23 cellular contexts compared by ENCODE assay signal in genomic region chrX:68697465-68698125, GRCh38. TPM values are rescaled to one million over a fixed set of nuclear protein-coding genes. Genes with fewer than 3 reads are reported as not detected.
A peak's percentile ranks its signal among the peaks of the same experiment; 100 is the strongest.
DNase-seq lines count a peak whose midpoint lies in the region; ATAC-seq and TF ChIP-seq lines count a peak whose summit lies in the region.
"Had no signal": no experiment of that assay in that cellular context is flagged by ENCODE, and none has a peak within 500 bp of the region (broad histone marks: within the 10 kb centered on the region; RNA-seq: fewer than 3 reads in every experiment).

No MANE protein-coding gene starts in this region.

- peak overlapping the region; percentile 77 for H3K4me3 ChIP-seq in left ventricle myocardium inferior
- no peak overlapping the region for H3K4me3 ChIP-seq in lung
- no peak overlapping the region for H3K4me3 ChIP-seq in upper lobe of right lung
- H3K4me3 ChIP-seq: colonic mucosa, tibial nerve had no signal

- no peaks in the 10 kb centered on the region for H3K9me3 ChIP-seq in left ventricle myocardium inferior (replicated peaks)
- H3K9me3 ChIP-seq in lung (ENCODE audit: control insufficient read depth in 2 of 2, insufficient read depth in 1 of 2, low read length in 1 of 2) = peaks cover 0 to 5% of the 10 kb centered on the region in 2 donors
- no peaks in the 10 kb centered on the region for H3K9me3 ChIP-seq in upper lobe of right lung
- H3K9me3 ChIP-seq: BE2C, colonic mucosa, SK-N-SH, tibial nerve had no signal

- DNase-seq in left ventricle myocardium inferior (no peak), cardiac septum (ENCODE audit: low spot score) (no peak), endothelial cell (ENCODE audit: low spot score) (peak; percentile 37), lung (ENCODE audit: low spot score) (no peak), upper lobe of right lung (no peak), NCI-H2196 (lab: John Stamatoyannopoulos, UW; ENCODE audit: unreplicated experiment) (no peak), NCI-H2081 (lab: John Stamatoyannopoulos, UW) (no peak), NCI-H446 (lab: John Stamatoyannopoulos, UW) (no peak)
- DNase-seq: activated CD4-positive, alpha-beta T cell treated with anti-CD3 and anti-CD28 coated beads for 36 hours; activated CD8-positive, alpha-beta memory T cell treated with anti-CD3 and anti-CD28 coated beads, Interleukin-2, amount 10 ng/mL, durations not matched to agents 7 days and 5 days; activated naive CD8-positive, alpha-beta T cell treated with anti-CD3 and anti-CD28 coated beads, Interleukin-2, amount 50 U/mL, for 24 hours; BE2C; colonic mucosa; foreskin keratinocyte; GOT3; left colon; NCI-H2227 treated with DMSO at 0.1 percent for 48 hours; SK-N-SH; stimulated activated naive CD8-positive, alpha-beta T cell treated with anti-CD3 and anti-CD28 coated beads, Interleukin-15, Interleukin-2, amounts not matched to agents 100 U/mL and 50 U/mL, for 24 hours; T1000 had no signal

- H3K27ac Mint-ChIP-seq in endothelial cell (ENCODE audit: unreplicated experiment) = peak overlapping the region; percentile 84
- H3K27ac Mint-ChIP-seq: activated CD4-positive, alpha-beta T cell treated with anti-CD3 and anti-CD28 coated beads for 36 hours; activated CD8-positive, alpha-beta memory T cell treated with anti-CD3 and anti-CD28 coated beads, Interleukin-2, amount 10 ng/mL, durations not matched to agents 7 days and 5 days; activated naive CD8-positive, alpha-beta T cell treated with anti-CD3 and anti-CD28 coated beads, Interleukin-2, amount 50 U/mL, for 24 hours; brain had no signal

- H3K4me3 Mint-ChIP-seq in endothelial cell (ENCODE audit: unreplicated experiment) = peak overlapping the region; percentile 1
- H3K4me3 Mint-ChIP-seq: activated CD4-positive, alpha-beta T cell treated with anti-CD3 and anti-CD28 coated beads for 36 hours; activated CD8-positive, alpha-beta memory T cell treated with anti-CD3 and anti-CD28 coated beads, Interleukin-2, amount 10 ng/mL, durations not matched to agents 7 days and 5 days; activated naive CD8-positive, alpha-beta T cell treated with anti-CD3 and anti-CD28 coated beads, Interleukin-2, amount 50 U/mL, for 24 hours; brain had no signal

- ATAC-seq in lung (ENCODE audit: insufficient read depth, low FRiP score) (no peak), upper lobe of right lung (no peak)
- ATAC-seq: activated CD4-positive, alpha-beta T cell treated with anti-CD3 and anti-CD28 coated beads for 36 hours; activated CD8-positive, alpha-beta memory T cell treated with anti-CD3 and anti-CD28 coated beads, Interleukin-2, amount 10 ng/mL, durations not matched to agents 7 days and 5 days; activated naive CD8-positive, alpha-beta T cell treated with anti-CD3 and anti-CD28 coated beads, Interleukin-2, amount 50 U/mL, for 24 hours; foreskin keratinocyte; left colon; Panc1; stimulated activated naive CD8-positive, alpha-beta T cell treated with anti-CD3 and anti-CD28 coated beads, Interleukin-15, Interleukin-2, amounts not matched to agents 100 U/mL and 50 U/mL, for 24 hours had no signal

- intact Hi-C loops in left ventricle myocardium inferior (cut with micrococcal nuclease) (no loop called here), cardiac septum (cut with DNase I) (no loop called here), upper lobe of right lung (cut with DNase I) (no loop called here)

- no peak for TF ChIP-seq CTCF in left ventricle myocardium inferior (IDR thresholded peaks at IDR 0.05; ENCODE audit: borderline replicate concordance)
- no peak for TF ChIP-seq CTCF in endothelial cell (IDR thresholded peaks at IDR 0.05; ENCODE audit: unreplicated experiment)
- TF ChIP-seq CTCF in lung (IDR thresholded peaks at IDR 0.05; ENCODE audit: control extremely low read depth, extremely low read depth) = no peak
- no peak for TF ChIP-seq CTCF in upper lobe of right lung (IDR thresholded peaks at IDR 0.05)

- peaks cover 46% of the 10 kb centered on the region for H3K4me1 Mint-ChIP-seq in endothelial cell (ENCODE audit: unreplicated experiment)

- peaks cover 3% of the 10 kb centered on the region for H3K27me3 Mint-ChIP-seq in endothelial cell (ENCODE audit: unreplicated experiment)

- no peaks in the 10 kb centered on the region for H3K27me3 ChIP-seq in left ventricle myocardium inferior (ENCODE audit: low read depth)
- no peaks in the 10 kb centered on the region for H3K27me3 ChIP-seq in lung (ENCODE audit: control insufficient read depth, insufficient read depth)
- H3K27me3 ChIP-seq in upper lobe of right lung = no peaks in the 10 kb centered on the region
- H3K27me3 ChIP-seq: BE2C, colonic mucosa, foreskin keratinocyte had no signal

- no peaks in the 10 kb centered on the region for H3K9me3 Mint-ChIP-seq in endothelial cell (ENCODE audit: unreplicated experiment)
- H3K9me3 Mint-ChIP-seq: activated naive CD8-positive, alpha-beta T cell treated with anti-CD3 and anti-CD28 coated beads, Interleukin-2, amount 50 U/mL, for 24 hours had no signal

- WGBS in lung, 2 donors = 19 to 55% methylated on average over 4 to 6 of the region's 6 CpGs

- H3K36me3 ChIP-seq in left ventricle myocardium inferior = no peaks in the 10 kb centered on the region
- no peaks in the 10 kb centered on the region for H3K36me3 ChIP-seq in lung (ENCODE audit: control insufficient read depth in 2 of 2, insufficient read depth in 2 of 2, low read length in 2 of 2)
- H3K36me3 ChIP-seq in upper lobe of right lung = no peaks in the 10 kb centered on the region
- H3K36me3 ChIP-seq: BE2C, colonic mucosa, tibial nerve had no signal

- peaks cover 4% of the 10 kb centered on the region for H3K36me3 Mint-ChIP-seq in endothelial cell (ENCODE audit: low read depth, unreplicated experiment)
- H3K36me3 Mint-ChIP-seq: activated CD8-positive, alpha-beta memory T cell treated with anti-CD3 and anti-CD28 coated beads, Interleukin-2, amount 10 ng/mL, durations not matched to agents 7 days and 5 days; brain had no signal

- H3K27ac ChIP-seq in left ventricle myocardium inferior (replicated peaks) (peak overlapping the region; percentile 89), lung (ENCODE audit: low read depth in 1 of 2, low read length in 1 of 2) (peak overlapping the region; percentile 49 to 61), upper lobe of right lung (peak overlapping the region; percentile 42)
- H3K27ac ChIP-seq: colonic mucosa, foreskin keratinocyte, tibial nerve had no signal

- H3K4me1 ChIP-seq in left ventricle myocardium inferior (peaks cover 53% of the 10 kb centered on the region), lung (ENCODE audit: control insufficient read depth in 2 of 2, insufficient read depth in 2 of 2, low read length in 2 of 2) (peaks cover 0 to 13% of the 10 kb centered on the region in 2 donors), upper lobe of right lung (no peaks in the 10 kb centered on the region)
- H3K4me1 ChIP-seq: BE2C, colonic mucosa, foreskin keratinocyte had no signal

RNA-seq across cellular contexts. Expression of gene STARD8, which starts 50.1 kb away (rescaled TPM):
- total RNA-seq in left ventricle myocardium inferior (9.3 TPM), cardiac septum (6.5 TPM), endothelial cell (ENCODE audit: unreplicated experiment) (82.7 TPM), lung (10 to 100 TPM; 17.5 to 20.2 TPM), upper lobe of right lung (39.4 TPM)
- polyA plus RNA-seq in lung = 10 to 100 TPM in 1 of 2 donors, 1 to 10 TPM in 1; 5.7 to 19.4 TPM
